ENCODE assay signal across 1 cellular context in genomic region chr1:34977858-34978257, GRCh38.
TF ChIP-seq lines count a peak whose summit lies in the region.

No MANE protein-coding gene starts in this region.

TF ChIP-seq in WTC11, 78 proteins besides CTCF, POLR2A, EP300 and RAD21:
- TF ChIP-seq ZNF532 (CRISPR knock-in tag; IDR thresholded peaks at IDR 0.05; ENCODE audit: borderline replicate concordance) (no peak), TP53 (CRISPR knock-in tag; IDR thresholded peaks at IDR 0.05) (no peak), NFYB (CRISPR knock-in tag; conservative IDR thresholded peaks at IDR 0.05; ENCODE audit: low read depth) (no peak), NR3C1 (CRISPR knock-in tag; conservative IDR thresholded peaks at IDR 0.05; ENCODE audit: low read depth) (no peak), ATF2 (CRISPR knock-in tag; IDR thresholded peaks at IDR 0.05; ENCODE audit: borderline replicate concordance, low read depth) (no peak), KAT7 (CRISPR knock-in tag; IDR thresholded peaks at IDR 0.05; ENCODE audit: borderline replicate concordance) (no peak), TEAD4 (CRISPR knock-in tag; IDR thresholded peaks at IDR 0.05) (no peak), ETV6 (CRISPR knock-in tag; IDR thresholded peaks at IDR 0.05) (no peak), ATF1 (CRISPR knock-in tag; IDR thresholded peaks at IDR 0.05) (no peak), SMAD4 (CRISPR knock-in tag; IDR thresholded peaks at IDR 0.05) (no peak), GABPB1 (CRISPR knock-in tag; IDR thresholded peaks at IDR 0.05) (no peak), SOX15 (CRISPR knock-in tag; IDR thresholded peaks at IDR 0.05) (no peak), E2F5 (CRISPR knock-in tag; IDR thresholded peaks at IDR 0.05) (no peak), AFF4 (CRISPR knock-in tag; IDR thresholded peaks at IDR 0.05; ENCODE audit: borderline replicate concordance) (no peak), HMGA2 (CRISPR knock-in tag; IDR thresholded peaks at IDR 0.05) (no peak), ZNF138 (CRISPR knock-in tag; conservative IDR thresholded peaks at IDR 0.05) (no peak)
- TF ChIP-seq, protein P1, sequence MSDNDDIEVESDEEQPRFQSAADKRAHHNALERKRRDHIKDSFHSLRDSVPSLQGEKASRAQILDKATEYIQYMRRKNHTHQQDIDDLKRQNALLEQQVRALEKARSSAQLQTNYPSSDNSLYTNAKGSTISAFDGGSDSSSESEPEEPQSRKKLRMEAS (CRISPR knock-in tag; IDR thresholded peaks at IDR 0.05) = no peak
- TF ChIP-seq, protein P2, sequence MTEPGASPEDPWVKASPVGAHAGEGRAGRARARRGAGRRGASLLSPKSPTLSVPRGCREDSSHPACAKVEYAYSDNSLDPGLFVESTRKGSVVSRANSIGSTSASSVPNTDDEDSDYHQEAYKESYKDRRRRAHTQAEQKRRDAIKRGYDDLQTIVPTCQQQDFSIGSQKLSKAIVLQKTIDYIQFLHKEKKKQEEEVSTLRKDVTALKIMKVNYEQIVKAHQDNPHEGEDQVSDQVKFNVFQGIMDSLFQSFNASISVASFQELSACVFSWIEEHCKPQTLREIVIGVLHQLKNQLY (CRISPR knock-in tag; IDR thresholded peaks at IDR 0.05) = no peak
